8 cellular contexts compared by ENCODE assay signal in the genomic region with DNA sequence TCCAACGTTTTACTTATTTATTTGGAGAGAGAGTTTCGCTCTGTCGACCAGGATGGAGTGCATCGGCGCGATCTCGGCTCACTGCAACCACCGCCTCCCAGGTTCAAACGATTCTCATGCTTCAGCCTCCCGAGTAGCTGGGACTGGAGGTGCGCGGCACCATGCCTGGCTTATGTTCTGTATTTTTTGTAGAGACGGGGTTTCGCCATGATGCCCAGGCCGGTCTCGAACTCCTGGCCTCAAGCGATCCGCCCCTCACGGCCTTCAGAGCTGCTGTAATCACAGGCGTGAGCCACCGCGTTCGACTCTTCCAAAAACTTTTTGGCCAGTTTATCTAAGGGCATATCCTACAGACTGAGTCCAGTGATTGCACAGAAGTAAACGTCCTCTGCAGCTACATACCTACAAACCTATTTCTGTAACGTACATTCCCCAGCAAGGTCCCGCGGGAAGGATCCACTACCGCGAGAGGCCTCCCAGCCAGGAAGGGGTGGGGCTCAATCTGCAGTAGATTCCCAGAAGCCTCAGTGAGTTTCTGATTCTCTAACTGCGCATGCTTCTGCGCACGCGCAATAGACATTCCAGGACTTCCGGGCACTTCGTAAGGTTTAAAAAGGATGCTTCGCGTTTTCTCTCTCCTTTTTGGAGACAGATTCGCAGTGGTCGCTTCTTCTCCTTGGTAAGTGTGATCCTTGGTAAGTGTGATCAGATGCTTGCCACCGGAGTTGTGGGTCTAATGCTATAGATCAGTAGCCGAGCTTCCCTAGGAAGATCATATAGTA. TPM values are rescaled to one million over a fixed set of nuclear protein-coding genes. Genes with fewer than 3 reads are reported as not detected.
DNase-seq lines count a peak whose midpoint lies in the region; TF ChIP-seq lines count a peak whose summit lies in the region.

RCC1 (plus strand) TSS at position 638 of the 782 bp plus-strand sequence. CDS start 23,824 bp downstream, outside the sequence.

- H3K27ac ChIP-seq in SK-N-MC (peak within 1 kb of the TSS; percentile 100), suprapubic skin (peak within 1 kb of the TSS; percentile 85)

- no peaks in the 10 kb centered on the region for H3K9me3 Mint-ChIP-seq in activated naive CD4-positive, alpha-beta T cell treated with anti-CD3 and anti-CD28 coated beads, Interleukin-2, amount 10 ng/mL, durations not matched to agents 7 days and 5 days

- peaks cover 45% of the 10 kb centered on the region for H3K36me3 ChIP-seq in SK-N-MC (ENCODE audit: insufficient read depth, low read length)
- peaks cover 22% of the 10 kb centered on the region for H3K36me3 ChIP-seq in suprapubic skin

- peak; percentile 97 for DNase-seq in GM03348 (ENCODE audit: low spot score)
- peak; percentile 99 for DNase-seq in HFF-Myc (ENCODE audit: extremely low read depth, low read depth)
- DNase-seq in NB4 (ENCODE audit: low read depth) = peak; percentile 97
- peak; percentile 99 for DNase-seq in SK-N-MC (ENCODE audit: low read depth, low spot score)
- DNase-seq in activated naive CD4-positive, alpha-beta T cell treated with anti-CD3 and anti-CD28 coated beads, Interleukin-2, amount 10 ng/mL, durations not matched to agents 7 days and 5 days = peak; percentile 98
- peak; percentile 97 for DNase-seq in germinal center (ENCODE audit: low spot score)
- DNase-seq in nucleus accumbens (lab: John Stamatoyannopoulos, UW) = peak; percentile 62 to 97 (median 89)
- DNase-seq in suprapubic skin (ENCODE audit: low spot score in 2 of 2) = peak; percentile 98 to 99

- CTCF ChIA-PET in activated naive CD4-positive, alpha-beta T cell treated with anti-CD3 and anti-CD28 coated beads, Interleukin-2, amount 10 ng/mL, durations not matched to agents 7 days and 5 days (lab: Charles Lee) = interaction anchor here (0.8 to 2.0 kb wide), 2 partner anchors 76 to 257 kb away, joined by 3 to 5 read pairs; no protein-coding TSS in a partner anchor

- peak within 1 kb of the TSS; percentile 97 for H3K27ac Mint-ChIP-seq in activated naive CD4-positive, alpha-beta T cell treated with anti-CD3 and anti-CD28 coated beads, Interleukin-2, amount 10 ng/mL, durations not matched to agents 7 days and 5 days

- peaks cover 48% of the 10 kb centered on the region for H3K4me1 ChIP-seq in suprapubic skin

- peak within 1 kb of the TSS; percentile 70 for H3K4me3 ChIP-seq in HFF-Myc (replicated peaks; ENCODE audit: low read depth, low read length)
- peak within 1 kb of the TSS; percentile 92 for H3K4me3 ChIP-seq in NB4 (ENCODE audit: low read depth, low read length)
- H3K4me3 ChIP-seq in SK-N-MC = peak within 1 kb of the TSS; percentile 89
- H3K4me3 ChIP-seq in suprapubic skin = peak within 1 kb of the TSS; percentile 66

- TF ChIP-seq CTCF in HFF-Myc (IDR thresholded peaks at IDR 0.05; ENCODE audit: low read depth, low read length, missing control alignments) (no peak), NB4 (IDR thresholded peaks at IDR 0.05; ENCODE audit: low read depth, low read length) (no peak), suprapubic skin (IDR thresholded peaks at IDR 0.05) (no peak)

- H3K9me3 ChIP-seq in SK-N-MC (ENCODE audit: low read depth, low read length) = no peaks in the 10 kb centered on the region
- no peaks in the 10 kb centered on the region for H3K9me3 ChIP-seq in suprapubic skin

- no peak for TF ChIP-seq EP300 in suprapubic skin (IDR thresholded peaks at IDR 0.05)

- 2% methylated on average over 25 of the region's 41 CpGs for WGBS in suprapubic skin

- H3K27me3 ChIP-seq in suprapubic skin = no peaks in the 10 kb centered on the region

- H3K27me3 Mint-ChIP-seq in activated naive CD4-positive, alpha-beta T cell treated with anti-CD3 and anti-CD28 coated beads, Interleukin-2, amount 10 ng/mL, durations not matched to agents 7 days and 5 days = no peaks in the 10 kb centered on the region

- H3K4me1 Mint-ChIP-seq in activated naive CD4-positive, alpha-beta T cell treated with anti-CD3 and anti-CD28 coated beads, Interleukin-2, amount 10 ng/mL, durations not matched to agents 7 days and 5 days = peaks cover 31% of the 10 kb centered on the region

- H3K36me3 Mint-ChIP-seq in activated naive CD4-positive, alpha-beta T cell treated with anti-CD3 and anti-CD28 coated beads, Interleukin-2, amount 10 ng/mL, durations not matched to agents 7 days and 5 days = peaks cover 50% of the 10 kb centered on the region

- H3K4me3 Mint-ChIP-seq in activated naive CD4-positive, alpha-beta T cell treated with anti-CD3 and anti-CD28 coated beads, Interleukin-2, amount 10 ng/mL, durations not matched to agents 7 days and 5 days = peak within 1 kb of the TSS; percentile 97

- H3K9ac ChIP-seq in SK-N-MC (ENCODE audit: insufficient read length) = peak within 1 kb of the TSS; percentile 100

- TF ChIP-seq POLR2A in NB4 (IDR thresholded peaks at IDR 0.05; ENCODE audit: extremely low read depth, insufficient read length) (peak; percentile 99), suprapubic skin (IDR thresholded peaks at IDR 0.05) (peak; percentile 74 to 97)

RNA-seq across cellular contexts. Expression of gene RCC1, which starts in this region (rescaled TPM):
- total RNA-seq in suprapubic skin = 10 to 100 TPM; 19.8 to 36.8 (median 25.3) TPM

Comparison
In these comparisons a context has a peak if more than half of its experiments do, and no peak if none do; other contexts are left out.
1. Peak in every context shown above with its lines: DNase-seq, H3K4me3 ChIP-seq and H3K27ac ChIP-seq.